1 cellular context compared by ENCODE assay signal in the genomic region with DNA sequence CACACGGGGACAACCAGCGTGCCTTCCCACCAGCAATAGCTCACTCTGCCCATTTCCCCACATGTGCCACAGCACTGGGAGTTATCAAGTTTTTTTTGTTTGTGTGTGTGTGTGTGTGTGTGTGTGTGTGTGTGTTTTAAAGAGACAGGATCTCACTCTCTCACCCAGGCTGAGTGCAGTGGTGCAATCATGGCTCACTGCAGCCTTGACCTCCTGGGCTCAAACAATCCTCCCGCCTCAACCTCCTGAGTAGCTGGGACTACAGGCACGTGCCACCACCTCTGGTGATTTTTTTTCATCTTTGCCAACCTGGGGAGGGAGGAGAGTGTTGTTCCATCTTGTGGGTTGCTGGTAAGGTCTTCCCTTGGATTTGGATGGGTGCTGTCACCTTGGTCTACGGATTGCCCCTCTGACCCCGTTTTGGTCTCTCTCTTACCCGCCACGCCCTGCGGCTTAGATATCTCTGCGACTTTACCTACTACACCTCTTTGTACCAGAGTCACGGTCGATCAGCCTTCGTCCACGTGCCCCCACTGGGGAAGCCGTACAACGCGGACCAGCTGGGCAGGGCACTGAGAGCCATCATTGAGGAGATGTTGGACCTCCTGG.
TF ChIP-seq lines count a peak whose summit lies in the region.

No MANE protein-coding gene starts in this region.

TF ChIP-seq in HepG2, 621 proteins besides CTCF, POLR2A, EP300 and RAD21 (continued from another document and continues in another):
- TF ChIP-seq TFDP2 (CRISPR knock-in tag; IDR thresholded peaks at IDR 0.05), result 0 out of 2 replicates have a peak, but pooled peaks have one; percentile 35
- TF ChIP-seq HHEX (CRISPR knock-in tag; IDR thresholded peaks at IDR 0.05), result no peak
- no peak for TF ChIP-seq TERF1 (CRISPR knock-in tag; IDR thresholded peaks at IDR 0.05)
- TF ChIP-seq HCFC1 (IDR thresholded peaks at IDR 0.05; ENCODE audit: low read depth, low read length), result no peak
- peak; percentile 78; the same call in 1 of the 2 replicates for TF ChIP-seq ZKSCAN1 (IDR thresholded peaks at IDR 0.05; ENCODE audit: low read length)
- TF ChIP-seq KDM5B (CRISPR knock-in tag; IDR thresholded peaks at IDR 0.05; ENCODE audit: borderline replicate concordance), result peak; percentile 71; the same call in 1 of the 2 replicates
- TF ChIP-seq MYC (CRISPR knock-in tag; IDR thresholded peaks at IDR 0.05; ENCODE audit: borderline replicate concordance), result peak; percentile 33; the same call in 1 of the 2 replicates
- TF ChIP-seq ZNF782 (CRISPR knock-in tag; IDR thresholded peaks at IDR 0.05; ENCODE audit: borderline replicate concordance), result no peak
- TF ChIP-seq, protein P1, sequence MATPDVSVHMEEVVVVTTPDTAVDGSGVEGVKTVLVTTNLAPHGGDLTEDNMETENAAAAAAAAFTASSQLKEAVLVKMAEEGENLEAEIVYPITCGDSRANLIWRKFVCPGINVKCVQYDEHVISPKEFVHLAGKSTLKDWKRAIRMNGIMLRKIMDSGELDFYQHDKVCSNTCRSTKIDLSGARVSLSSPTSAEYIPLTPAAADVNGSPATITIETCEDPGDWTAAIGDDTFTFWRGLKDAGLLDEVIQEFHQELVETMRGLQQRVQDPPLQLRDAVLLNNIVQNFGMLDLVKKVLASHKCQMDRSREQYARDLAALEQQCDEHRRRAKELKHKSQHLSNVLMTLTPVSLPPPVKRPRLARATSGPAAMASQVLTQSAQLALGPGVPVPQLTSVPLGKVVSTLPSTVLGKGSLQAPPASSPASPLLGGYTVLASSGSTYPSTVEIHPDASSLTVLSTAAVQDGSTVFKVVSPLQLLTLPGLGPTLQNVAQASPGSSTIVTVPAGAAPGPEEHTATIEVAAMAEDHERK (CRISPR knock-in tag; IDR thresholded peaks at IDR 0.05; ENCODE audit: low read depth), result no peak
- TF ChIP-seq, protein P2, sequence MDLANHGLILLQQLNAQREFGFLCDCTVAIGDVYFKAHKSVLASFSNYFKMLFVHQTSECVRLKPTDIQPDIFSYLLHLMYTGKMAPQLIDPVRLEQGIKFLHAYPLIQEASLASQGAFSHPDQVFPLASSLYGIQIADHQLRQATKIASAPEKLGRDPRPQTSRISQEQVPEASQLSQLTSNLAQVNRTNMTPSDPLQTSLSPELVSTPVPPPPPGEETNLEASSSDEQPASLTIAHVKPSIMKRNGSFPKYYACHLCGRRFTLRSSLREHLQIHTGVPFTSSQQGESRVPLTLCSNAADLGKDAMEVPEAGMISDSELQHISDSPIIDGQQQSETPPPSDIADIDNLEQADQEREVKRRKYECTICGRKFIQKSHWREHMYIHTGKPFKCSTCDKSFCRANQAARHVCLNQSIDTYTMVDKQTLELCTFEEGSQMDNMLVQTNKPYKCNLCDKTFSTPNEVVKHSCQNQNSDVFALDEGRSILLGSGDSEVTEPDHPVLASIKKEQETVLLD (CRISPR knock-in tag; IDR thresholded peaks at IDR 0.05; ENCODE audit: low read depth), result no peak
- TF ChIP-seq ZBTB25 (CRISPR knock-in tag; IDR thresholded peaks at IDR 0.05), result no peak
- no peak for TF ChIP-seq GLI4 (CRISPR knock-in tag; IDR thresholded peaks at IDR 0.05; ENCODE audit: borderline replicate concordance)
- TF ChIP-seq, protein P3, sequence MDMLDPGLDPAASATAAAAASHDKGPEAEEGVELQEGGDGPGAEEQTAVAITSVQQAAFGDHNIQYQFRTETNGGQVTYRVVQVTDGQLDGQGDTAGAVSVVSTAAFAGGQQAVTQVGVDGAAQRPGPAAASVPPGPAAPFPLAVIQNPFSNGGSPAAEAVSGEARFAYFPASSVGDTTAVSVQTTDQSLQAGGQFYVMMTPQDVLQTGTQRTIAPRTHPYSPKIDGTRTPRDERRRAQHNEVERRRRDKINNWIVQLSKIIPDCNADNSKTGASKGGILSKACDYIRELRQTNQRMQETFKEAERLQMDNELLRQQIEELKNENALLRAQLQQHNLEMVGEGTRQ (IDR thresholded peaks at IDR 0.05; ENCODE audit: low read depth, low read length), result no peak
- TF ChIP-seq, protein P3 (CRISPR knock-in tag; IDR thresholded peaks at IDR 0.05; ENCODE audit: borderline replicate concordance), result no peak
- TF ChIP-seq ZHX1 (CRISPR knock-in tag; IDR thresholded peaks at IDR 0.05; ENCODE audit: low read depth), result no peak
- TF ChIP-seq, protein P4, sequence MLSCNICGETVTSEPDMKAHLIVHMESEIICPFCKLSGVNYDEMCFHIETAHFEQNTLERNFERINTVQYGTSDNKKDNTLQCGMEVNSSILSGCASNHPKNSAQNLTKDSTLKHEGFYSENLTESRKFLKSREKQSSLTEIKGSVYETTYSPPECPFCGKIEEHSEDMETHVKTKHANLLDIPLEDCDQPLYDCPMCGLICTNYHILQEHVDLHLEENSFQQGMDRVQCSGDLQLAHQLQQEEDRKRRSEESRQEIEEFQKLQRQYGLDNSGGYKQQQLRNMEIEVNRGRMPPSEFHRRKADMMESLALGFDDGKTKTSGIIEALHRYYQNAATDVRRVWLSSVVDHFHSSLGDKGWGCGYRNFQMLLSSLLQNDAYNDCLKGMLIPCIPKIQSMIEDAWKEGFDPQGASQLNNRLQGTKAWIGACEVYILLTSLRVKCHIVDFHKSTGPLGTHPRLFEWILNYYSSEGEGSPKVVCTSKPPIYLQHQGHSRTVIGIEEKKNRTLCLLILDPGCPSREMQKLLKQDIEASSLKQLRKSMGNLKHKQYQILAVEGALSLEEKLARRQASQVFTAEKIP (CRISPR knock-in tag; IDR thresholded peaks at IDR 0.05; ENCODE audit: borderline replicate concordance), result no peak
- no peak for TF ChIP-seq SRSF9 (IDR thresholded peaks at IDR 0.05; ENCODE audit: borderline replicate concordance, insufficient read depth, low read depth, low read length, poor library complexity, severe bottlenecking)
- no peak for TF ChIP-seq ZNF564 (CRISPR knock-in tag; IDR thresholded peaks at IDR 0.05)
- no peak for TF ChIP-seq ZNF264 (CRISPR knock-in tag; IDR thresholded peaks at IDR 0.05)
- TF ChIP-seq, protein P5, sequence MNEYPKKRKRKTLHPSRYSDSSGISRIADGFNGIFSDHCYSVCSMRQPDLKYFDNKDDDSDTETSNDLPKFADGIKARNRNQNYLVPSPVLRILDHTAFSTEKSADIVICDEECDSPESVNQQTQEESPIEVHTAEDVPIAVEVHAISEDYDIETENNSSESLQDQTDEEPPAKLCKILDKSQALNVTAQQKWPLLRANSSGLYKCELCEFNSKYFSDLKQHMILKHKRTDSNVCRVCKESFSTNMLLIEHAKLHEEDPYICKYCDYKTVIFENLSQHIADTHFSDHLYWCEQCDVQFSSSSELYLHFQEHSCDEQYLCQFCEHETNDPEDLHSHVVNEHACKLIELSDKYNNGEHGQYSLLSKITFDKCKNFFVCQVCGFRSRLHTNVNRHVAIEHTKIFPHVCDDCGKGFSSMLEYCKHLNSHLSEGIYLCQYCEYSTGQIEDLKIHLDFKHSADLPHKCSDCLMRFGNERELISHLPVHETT (CRISPR knock-in tag; conservative IDR thresholded peaks at IDR 0.05), result no peak
- TF ChIP-seq PHF20 (CRISPR knock-in tag; IDR thresholded peaks at IDR 0.05), result no peak
- no peak for TF ChIP-seq SAFB2 (CRISPR knock-in tag; IDR thresholded peaks at IDR 0.05; ENCODE audit: borderline replicate concordance, low read depth)
- no peak for TF ChIP-seq ZNF383 (CRISPR knock-in tag; IDR thresholded peaks at IDR 0.05; ENCODE audit: borderline replicate concordance)
- no peak for TF ChIP-seq JARID2 (CRISPR knock-in tag; IDR thresholded peaks at IDR 0.05; ENCODE audit: insufficient replicate concordance)
- TF ChIP-seq, protein P6, sequence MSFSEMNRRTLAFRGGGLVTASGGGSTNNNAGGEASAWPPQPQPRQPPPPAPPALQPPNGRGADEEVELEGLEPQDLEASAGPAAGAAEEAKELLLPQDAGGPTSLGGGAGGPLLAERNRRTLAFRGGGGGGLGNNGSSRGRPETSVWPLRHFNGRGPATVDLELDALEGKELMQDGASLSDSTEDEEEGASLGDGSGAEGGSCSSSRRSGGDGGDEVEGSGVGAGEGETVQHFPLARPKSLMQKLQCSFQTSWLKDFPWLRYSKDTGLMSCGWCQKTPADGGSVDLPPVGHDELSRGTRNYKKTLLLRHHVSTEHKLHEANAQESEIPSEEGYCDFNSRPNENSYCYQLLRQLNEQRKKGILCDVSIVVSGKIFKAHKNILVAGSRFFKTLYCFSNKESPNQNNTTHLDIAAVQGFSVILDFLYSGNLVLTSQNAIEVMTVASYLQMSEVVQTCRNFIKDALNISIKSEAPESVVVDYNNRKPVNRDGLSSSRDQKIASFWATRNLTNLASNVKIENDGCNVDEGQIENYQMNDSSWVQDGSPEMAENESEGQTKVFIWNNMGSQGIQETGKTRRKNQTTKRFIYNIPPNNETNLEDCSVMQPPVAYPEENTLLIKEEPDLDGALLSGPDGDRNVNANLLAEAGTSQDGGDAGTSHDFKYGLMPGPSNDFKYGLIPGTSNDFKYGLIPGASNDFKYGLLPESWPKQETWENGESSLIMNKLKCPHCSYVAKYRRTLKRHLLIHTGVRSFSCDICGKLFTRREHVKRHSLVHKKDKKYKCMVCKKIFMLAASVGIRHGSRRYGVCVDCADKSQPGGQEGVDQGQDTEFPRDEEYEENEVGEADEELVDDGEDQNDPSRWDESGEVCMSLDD (CRISPR knock-in tag; IDR thresholded peaks at IDR 0.05; ENCODE audit: borderline replicate concordance), result no peak
- peak; percentile 64; the same call in 1 of the 2 replicates for TF ChIP-seq DPF2 (CRISPR knock-in tag; IDR thresholded peaks at IDR 0.05; ENCODE audit: borderline replicate concordance, low read depth)
- no peak for TF ChIP-seq IKZF4 (CRISPR knock-in tag; IDR thresholded peaks at IDR 0.05; ENCODE audit: borderline replicate concordance, low read depth, not compliant biosample characterization)
- TF ChIP-seq HOXA5 (CRISPR knock-in tag; IDR thresholded peaks at IDR 0.05), result 0 out of 2 replicates have a peak, but pooled peaks have one; percentile 58
- TF ChIP-seq MTF2 (CRISPR knock-in tag; IDR thresholded peaks at IDR 0.05; ENCODE audit: borderline replicate concordance), result no peak
- no peak for TF ChIP-seq EZH2 (conservative IDR thresholded peaks at IDR 0.05; ENCODE audit: low read depth, low read length)
- TF ChIP-seq PHF21A (CRISPR knock-in tag; IDR thresholded peaks at IDR 0.05), result peak; percentile 53; the same call in 1 of the 2 replicates
- no peak for TF ChIP-seq TFAP4 (IDR thresholded peaks at IDR 0.05; ENCODE audit: borderline replicate concordance, low read depth)
